ENCODE assay signal across 8 cellular contexts in the genomic region with DNA sequence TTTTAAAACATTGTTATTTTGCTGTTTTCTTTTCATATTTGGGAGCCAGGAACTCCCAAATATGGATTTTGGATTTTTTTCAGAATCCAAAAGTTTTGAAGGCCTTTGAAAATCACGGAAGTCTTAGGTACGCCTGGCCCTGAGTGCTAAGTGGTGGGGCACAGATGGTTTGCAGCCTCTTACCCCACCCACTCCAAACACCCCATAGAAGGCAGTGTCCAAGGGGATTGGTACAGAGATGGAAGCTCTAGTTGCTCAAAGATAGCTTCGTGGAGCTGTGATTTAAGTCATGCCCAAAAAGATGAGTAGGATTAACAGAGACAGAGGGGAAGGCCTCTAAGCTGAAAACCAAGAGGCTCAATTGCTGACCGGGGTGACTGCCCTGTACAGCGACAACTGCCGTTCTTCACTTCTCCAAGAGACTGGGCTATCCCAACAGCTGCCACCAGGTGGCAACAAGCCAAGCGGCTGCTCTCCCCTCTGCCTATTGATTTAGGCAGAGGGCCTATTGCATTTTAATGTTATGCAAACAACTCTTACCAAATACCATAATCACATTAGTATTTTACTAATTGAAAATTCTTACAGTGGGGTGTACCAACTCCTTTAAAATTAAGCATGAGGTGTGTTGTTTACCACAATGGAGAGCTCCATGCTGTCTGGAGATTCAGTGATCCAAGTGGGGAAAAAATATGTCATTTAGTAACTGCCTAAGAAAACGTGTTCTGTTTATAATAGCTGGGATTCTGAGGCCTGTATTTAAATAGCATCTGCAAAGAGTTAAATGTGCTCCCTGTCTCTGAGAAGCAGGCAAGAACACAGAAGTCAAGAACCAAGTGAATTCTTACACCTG.
DNase-seq lines count a peak whose midpoint lies in the region; ATAC-seq, FAIRE-seq and TF ChIP-seq lines count a peak whose summit lies in the region.

No MANE protein-coding gene starts in this region.

- no peaks in the 10 kb centered on the region for H3K4me1 Mint-ChIP-seq in activated B cell treated with CpG ODN at 0.5 μM for 24 hours

- H3K4me3 ChIP-seq in BE2C (ENCODE audit: low read depth, low read length) (no peak overlapping the region), bronchial epithelial cell (ENCODE audit: low read depth, low read length) (no peak overlapping the region)

- no peak overlapping the region for H3K27ac Mint-ChIP-seq in activated B cell treated with CpG ODN at 0.5 μM for 24 hours

- CTCF ChIA-PET in activated B cell treated with CpG ODN at 0.5 μM for 24 hours (lab: Charles Lee), result interaction anchor here (0.7 to 2.8 kb wide), 17 partner anchors 9 to 511 kb away, joined by 3 to 29 read pairs (median 4); no protein-coding TSS in a partner anchor

- TF ChIP-seq CTCF in BE2C (IDR thresholded peaks at IDR 0.05; ENCODE audit: low read depth, low read length) (peak; percentile 98), activated B cell treated with CpG ODN at 0.5 μM for 24 hours (IDR thresholded peaks at IDR 0.05) (peak; percentile 85), bronchial epithelial cell (IDR thresholded peaks at IDR 0.05; ENCODE audit: insufficient read depth, low read length, severe bottlenecking) (peak; percentile 93)

- no peaks in the 10 kb centered on the region for H3K4me1 ChIP-seq in BE2C

- intact Hi-C loops in activated B cell treated with CpG ODN at 0.5 μM for 24 hours (cut with micrococcal nuclease), result loop anchor here (1.0 to 5.0 kb wide), 4 partner anchors 85 to 595 kb away; partner anchors contain the start of genes MAP2K5 and PIAS1

- POLR2A ChIA-PET in activated B cell treated with CpG ODN at 0.5 μM for 24 hours (lab: Charles Lee), result interaction anchor here (0.8 kb wide), 1 partner anchor 379 kb away, joined by 3 read pairs; no protein-coding TSS in a partner anchor

- H3K9me3 ChIP-seq in BE2C, result no peaks in the 10 kb centered on the region

- FAIRE-seq in bronchial epithelial cell (lab: Jason Lieb, UNC), result no peak

- peak; percentile 97 for ATAC-seq in activated B cell treated with CpG ODN at 0.5 μM for 24 hours (ENCODE audit: low read depth)
- ATAC-seq in HG03025 (IDR thresholded peaks at IDR 0.05; ENCODE audit: low FRiP score, unreplicated experiment), result no peak

- no peaks in the 10 kb centered on the region for H3K36me3 Mint-ChIP-seq in activated B cell treated with CpG ODN at 0.5 μM for 24 hours (ENCODE audit: low read depth)

- peaks cover 4% of the 10 kb centered on the region for H3K27me3 Mint-ChIP-seq in activated B cell treated with CpG ODN at 0.5 μM for 24 hours

- H3K9me3 Mint-ChIP-seq in activated B cell treated with CpG ODN at 0.5 μM for 24 hours, result no peaks in the 10 kb centered on the region

- no peak overlapping the region for H3K4me3 Mint-ChIP-seq in activated B cell treated with CpG ODN at 0.5 μM for 24 hours

- DNase-seq in BE2C, result peak; percentile 87
- peak; percentile 35 for DNase-seq in H4 (ENCODE audit: low spot score)
- peak; percentile 42 for DNase-seq in NCI-H2196 treated with DMSO at 0.1 percent for 48 hours (lab: John Stamatoyannopoulos, UW; ENCODE audit: unreplicated experiment)
- peak; percentile 70 for DNase-seq in activated B cell treated with CpG ODN at 0.5 μM for 24 hours
- DNase-seq in bronchial epithelial cell (ENCODE audit: low read depth), result peak; percentile 56
- DNase-seq in islet precursor cell, result peak; percentile 85
- peak; percentile 82 for DNase-seq in stimulated activated CD4-positive, alpha-beta T cell treated with anti-CD3 and anti-CD28 coated beads, Interleukin-1b, Interleukin-23, amount 100 ng/mL, for 4 hours (ENCODE audit: low read depth in 2 of 2)

- no peaks in the 10 kb centered on the region for H3K36me3 ChIP-seq in BE2C
- no peaks in the 10 kb centered on the region for H3K36me3 ChIP-seq in bronchial epithelial cell (ENCODE audit: control insufficient read depth, insufficient read depth, low read length)

- H3K27me3 ChIP-seq in BE2C (no peaks in the 10 kb centered on the region), bronchial epithelial cell (ENCODE audit: control insufficient read depth, insufficient read depth, low read length) (no peaks in the 10 kb centered on the region)

Comparison
In these comparisons a context has a peak if more than half of its experiments do, and no peak if none do; other contexts are left out.
1. DNase-seq: peak in every context shown above with its lines; median percentile 87 in BE2C; 85 in islet precursor cell; 82 in stimulated activated CD4-positive, alpha-beta T cell treated with anti-CD3 and anti-CD28 coated beads, Interleukin-1b, Interleukin-23, amount 100 ng/mL, for 4 hours; 70 in activated B cell treated with CpG ODN at 0.5 μM for 24 hours; 56 in bronchial epithelial cell; 42 in NCI-H2196 treated with DMSO at 0.1 percent for 48 hours; 35 in H4.